7 cellular contexts compared by ENCODE assay signal in the genomic region with DNA sequence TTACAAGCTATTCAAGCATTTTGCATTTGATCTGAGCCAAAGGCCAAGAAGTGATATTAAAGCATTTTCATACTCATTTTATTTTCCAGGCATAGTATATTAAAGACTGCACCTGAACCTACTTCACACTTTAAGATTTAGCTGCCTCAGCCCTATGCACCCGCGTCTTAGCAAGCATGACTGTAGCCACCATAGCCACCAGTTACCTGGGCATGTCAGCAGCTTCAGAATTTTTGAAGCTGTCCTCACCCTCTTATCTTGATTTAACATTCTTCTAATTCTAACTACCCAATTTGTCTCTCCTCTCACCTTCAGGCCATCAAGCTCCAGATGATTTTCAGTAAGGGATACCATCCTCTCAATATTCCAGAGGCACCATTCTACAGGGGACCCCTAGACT. TPM values are rescaled to one million over a fixed set of nuclear protein-coding genes. Genes with fewer than 3 reads are reported as not detected.
"Had no signal": no experiment of that assay in that cellular context is flagged by ENCODE, and none has a peak within 500 bp of the region (broad histone marks: within the 10 kb centered on the region; RNA-seq: fewer than 3 reads in every experiment).

No MANE protein-coding gene starts in this region.

- H2AFZ ChIP-seq: GM23338 had no signal

- ATAC-seq: GM23338, K562 had no signal

- H3K4me3 ChIP-seq: GM23338, K562 had no signal

- H3K27ac Mint-ChIP-seq: GM23338, H9 had no signal

- DNase-seq: H9, HCEC 1CT, IMR-90 had no signal

- H3K4me2 ChIP-seq: GM23338 had no signal

- H3K4me3 Mint-ChIP-seq: GM23338, H9 had no signal

RNA-seq across cellular contexts. Expression of a gene that starts 39.1 kb away (rescaled TPM):
- total RNA-seq: GM23338, H1, H9, HT-29, IMR-90 had no signal
